1 cellular context compared by ENCODE assay signal in genomic region chr17:74748279-74748528, GRCh38.
TF ChIP-seq lines count a peak whose summit lies in the region.

No MANE protein-coding gene starts in this region.

TF ChIP-seq in IMR-90, 13 proteins besides CTCF, POLR2A, EP300 and RAD21 (continued from another document):
- no peak for TF ChIP-seq ELK1 (IDR thresholded peaks at IDR 0.05; ENCODE audit: borderline replicate concordance, low read depth, low read length)
